1 cellular context compared by ENCODE assay signal in the genomic region with DNA sequence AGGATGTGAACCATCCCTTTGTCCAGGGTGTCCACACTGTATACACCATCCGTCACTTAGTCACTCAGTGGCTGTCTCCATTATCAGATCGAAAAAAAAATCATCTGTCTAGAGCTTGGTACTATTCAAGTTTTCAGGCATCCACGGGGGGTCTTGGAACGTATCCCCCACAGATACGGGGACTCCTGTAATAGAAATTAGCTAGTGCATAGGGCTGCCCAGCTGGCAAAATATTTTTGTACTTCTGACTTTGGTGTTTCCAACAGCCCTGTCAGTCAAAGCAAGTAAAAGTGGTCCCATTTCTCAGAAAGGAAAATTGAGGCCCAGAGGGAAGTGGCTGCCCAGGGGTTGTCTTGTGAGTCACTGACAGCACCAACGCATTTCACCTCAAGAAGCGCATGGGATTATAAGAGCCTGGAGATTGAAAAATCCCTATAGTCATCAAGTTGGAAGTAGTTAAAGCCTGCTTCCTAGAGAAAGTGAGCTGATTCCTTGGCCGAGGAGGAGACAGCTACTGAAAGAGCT.
TF ChIP-seq lines count a peak whose summit lies in the region.

No MANE protein-coding gene starts in this region.

TF ChIP-seq in IMR-90, 13 proteins besides CTCF, POLR2A, EP300 and RAD21:
- TF ChIP-seq SMC3 (IDR thresholded peaks at IDR 0.05; ENCODE audit: low read depth, low read length) (no peak), CEBPB (IDR thresholded peaks at IDR 0.05; ENCODE audit: low read depth, low read length) (no peak), CHD1 (IDR thresholded peaks at IDR 0.05; ENCODE audit: low read depth, low read length) (no peak), MAZ (IDR thresholded peaks at IDR 0.05; ENCODE audit: borderline replicate concordance, low read depth, low read length) (no peak), USF2 (IDR thresholded peaks at IDR 0.05; ENCODE audit: low read depth, low read length) (no peak), RFX5 (IDR thresholded peaks at IDR 0.05; ENCODE audit: low read depth, low read length) (no peak), ELK1 (IDR thresholded peaks at IDR 0.05; ENCODE audit: borderline replicate concordance, low read depth, low read length) (no peak), MAFK (IDR thresholded peaks at IDR 0.05; ENCODE audit: low read depth, low read length) (no peak), NFE2L2 (IDR thresholded peaks at IDR 0.05; ENCODE audit: low read depth, low read length) (no peak), MXI1 (IDR thresholded peaks at IDR 0.05; ENCODE audit: borderline replicate concordance, low read depth, low read length) (no peak), FOS (IDR thresholded peaks at IDR 0.05; ENCODE audit: low read depth, low read length) (no peak), BHLHE40 (IDR thresholded peaks at IDR 0.05; ENCODE audit: low read depth, low read length) (no peak), RCOR1 (IDR thresholded peaks at IDR 0.05; ENCODE audit: insufficient replicate concordance, low read length) (no peak)
